7 cellular contexts compared by ENCODE assay signal in genomic region chr1:95309031-95309459, GRCh38.
DNase-seq lines count a peak whose midpoint lies in the region; ATAC-seq and TF ChIP-seq lines count a peak whose summit lies in the region.

No MANE protein-coding gene starts in this region.

- H3K27me3 Mint-ChIP-seq in activated naive CD8-positive, alpha-beta T cell treated with anti-CD3 and anti-CD28 coated beads, Interleukin-2, amount 50 U/mL, for 24 hours, result peaks cover 18% of the 10 kb centered on the region

- H3K9ac ChIP-seq in liver (ENCODE audit: low read depth in 1 of 2, low read length in 2 of 2), result no peak overlapping the region

- H3K27me3 ChIP-seq in breast epithelium (no peaks in the 10 kb centered on the region), liver (ENCODE audit: control insufficient read depth in 4 of 4, insufficient read depth in 4 of 4, low read length in 3 of 4) (peaks cover 0 to 15% (median 4%) of the 10 kb centered on the region in 4 donors)

- no peaks in the 10 kb centered on the region for H3K9me3 ChIP-seq in breast epithelium
- no peaks in the 10 kb centered on the region for H3K9me3 ChIP-seq in liver (ENCODE audit: control insufficient read depth in 4 of 4, low read length in 3 of 4)

- H3K4me3 Mint-ChIP-seq in activated naive CD8-positive, alpha-beta T cell treated with anti-CD3 and anti-CD28 coated beads, Interleukin-2, amount 50 U/mL, for 24 hours, result no peak overlapping the region

- WGBS in liver, result 41% methylated on average over 2 of the region's 2 CpGs

- no peaks in the 10 kb centered on the region for H3K36me3 Mint-ChIP-seq in activated naive CD8-positive, alpha-beta T cell treated with anti-CD3 and anti-CD28 coated beads, Interleukin-2, amount 50 U/mL, for 24 hours (ENCODE audit: low read depth)

- no peaks in the 10 kb centered on the region for H3K36me3 ChIP-seq in breast epithelium
- H3K36me3 ChIP-seq in liver (ENCODE audit: control insufficient read depth in 4 of 4, insufficient read depth in 3 of 4, low read depth in 1 of 4, low read length in 3 of 4), result no peaks in the 10 kb centered on the region

- peak; percentile 60 to 72 for TF ChIP-seq RAD21 in liver (IDR thresholded peaks at IDR 0.05)

- H3K4me1 Mint-ChIP-seq in activated naive CD8-positive, alpha-beta T cell treated with anti-CD3 and anti-CD28 coated beads, Interleukin-2, amount 50 U/mL, for 24 hours, result no peaks in the 10 kb centered on the region

- no peak overlapping the region for H3K27ac Mint-ChIP-seq in activated naive CD8-positive, alpha-beta T cell treated with anti-CD3 and anti-CD28 coated beads, Interleukin-2, amount 50 U/mL, for 24 hours

- H3K27ac ChIP-seq in breast epithelium (no peak overlapping the region), liver (ENCODE audit: low read depth in 1 of 2, low read length in 2 of 2) (no peak overlapping the region)

- no peak for ATAC-seq in activated naive CD8-positive, alpha-beta T cell treated with anti-CD3 and anti-CD28 coated beads, Interleukin-2, amount 50 U/mL, for 24 hours
- ATAC-seq in GM18498 (IDR thresholded peaks at IDR 0.05; ENCODE audit: unreplicated experiment) (no peak), GM19467 (IDR thresholded peaks at IDR 0.05; ENCODE audit: unreplicated experiment) (no peak)

- in situ Hi-C loops in GM13977 (cut with MboI; ENCODE audit: low pct_unique_long_range_greater_than_20kb, low sequenced_read_pairs, unreplicated experiment), result no loop called here

- no peaks in the 10 kb centered on the region for H3K9me3 Mint-ChIP-seq in activated naive CD8-positive, alpha-beta T cell treated with anti-CD3 and anti-CD28 coated beads, Interleukin-2, amount 50 U/mL, for 24 hours

- TF ChIP-seq POLR2A in breast epithelium (IDR thresholded peaks at IDR 0.05), result no peak

- TF ChIP-seq CTCF in GM13977 (IDR thresholded peaks at IDR 0.05; ENCODE audit: extremely low read depth, insufficient read depth, missing control alignments) (peak; percentile 22), breast epithelium (IDR thresholded peaks at IDR 0.05) (peak in 2 of 3 donors; percentile 44 to 51), liver (IDR thresholded peaks at IDR 0.05; ENCODE audit: low read depth, low read length, missing input control) (peak; percentile 44)

- intact Hi-C loops in breast epithelium (cut with DNase I; ENCODE audit: low total_unique reads), result no loop called here

- H3K4me3 ChIP-seq in breast epithelium (no peak overlapping the region), liver (ENCODE audit: low read depth in 1 of 3, low read length in 3 of 3) (no peak overlapping the region)

- H3K4me1 ChIP-seq in breast epithelium (no peaks in the 10 kb centered on the region), liver (ENCODE audit: control insufficient read depth in 4 of 4, insufficient read depth in 4 of 4, low read length in 3 of 4) (no peaks in the 10 kb centered on the region)

- DNase-seq in GM13977 (ENCODE audit: low spot score), result no peak
- DNase-seq in NCI-H2171 treated with DMSO at 0.1 percent for 48 hours (lab: John Stamatoyannopoulos, UW), result peak; percentile 60
- DNase-seq in breast epithelium (ENCODE audit: low spot score in 2 of 2), result no peak
- DNase-seq in activated naive CD8-positive, alpha-beta T cell treated with anti-CD3 and anti-CD28 coated beads, Interleukin-2, amount 50 U/mL, for 24 hours, result no peak

TF ChIP-seq in liver, 16 proteins besides CTCF, POLR2A, EP300 and RAD21:
- no peak for TF ChIP-seq HNF4A (conservative IDR thresholded peaks at IDR 0.05)
- TF ChIP-seq TAF1 (conservative IDR thresholded peaks at IDR 0.05), result no peak
- TF ChIP-seq SP1 (IDR thresholded peaks at IDR 0.05), result no peak
- TF ChIP-seq RXRA (IDR thresholded peaks at IDR 0.05), result no peak
- no peak for TF ChIP-seq HNF4G (IDR thresholded peaks at IDR 0.05)
- TF ChIP-seq ATF3 (IDR thresholded peaks at IDR 0.05), result no peak
- no peak for TF ChIP-seq EGR1 (IDR thresholded peaks at IDR 0.05; ENCODE audit: low read depth in 2 of 2)
- no peak for TF ChIP-seq FOXA2 (IDR thresholded peaks at IDR 0.05)
- TF ChIP-seq JUND (IDR thresholded peaks at IDR 0.05), result no peak
- no peak for TF ChIP-seq ZBTB33 (IDR thresholded peaks at IDR 0.05)
TF ChIP-seq in liver: peak in this region for 0.
